Comparison of ENCODE assay signal across 8 cellular contexts in the genomic region with DNA sequence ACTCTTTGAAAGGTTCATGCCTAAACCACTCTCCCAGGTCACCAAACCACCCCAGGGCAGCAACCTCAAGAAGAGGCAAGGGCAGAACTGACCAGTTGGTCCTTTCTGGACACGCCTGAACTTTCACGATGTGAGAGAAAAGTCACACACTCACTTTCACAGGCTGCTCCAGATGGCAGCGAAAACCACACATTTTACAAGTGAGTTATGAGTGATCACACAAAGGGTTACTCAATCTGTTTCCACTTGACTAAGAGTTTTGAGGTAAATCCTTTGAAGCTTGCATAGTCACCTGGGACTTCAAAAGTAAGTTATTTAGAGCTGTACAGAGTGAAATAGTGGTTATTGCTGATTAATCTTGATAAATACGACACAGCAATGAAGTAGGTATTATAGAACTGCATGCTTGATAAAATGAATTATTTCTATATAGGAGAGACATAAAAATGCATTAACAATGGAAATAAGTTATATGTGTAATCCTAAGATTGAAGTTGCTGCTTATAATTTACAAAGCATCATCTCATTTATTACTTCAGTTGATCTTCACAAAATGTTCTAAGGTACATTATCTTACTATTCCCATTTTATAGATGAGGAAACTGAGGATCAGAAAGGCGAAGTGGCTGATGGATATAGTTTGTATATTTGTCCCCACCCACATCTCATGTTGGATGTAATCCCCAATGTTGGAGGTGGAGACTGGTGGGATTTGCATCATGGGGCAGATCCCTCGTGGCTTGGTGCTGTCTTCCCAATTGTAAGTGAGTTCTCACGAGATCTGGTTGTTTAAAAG.
DNase-seq lines count a peak whose midpoint lies in the region; ATAC-seq and TF ChIP-seq lines count a peak whose summit lies in the region.

No MANE protein-coding gene starts in this region.

- H4K91ac ChIP-seq in neuronal stem cell (ENCODE audit: low read depth, low read length, poor library complexity) = no peak overlapping the region

- no peak overlapping the region for H3K14ac ChIP-seq in neuronal stem cell (ENCODE audit: low read length)

- H3K18ac ChIP-seq in neuronal stem cell (ENCODE audit: low read length) = no peak overlapping the region

- H2BK5ac ChIP-seq in neuronal stem cell (ENCODE audit: low read length) = no peak overlapping the region

- peak; percentile 44 for DNase-seq in DMS53 (lab: John Stamatoyannopoulos, UW)
- no peak for DNase-seq in DMS53 treated with DMSO at 0.1 percent for 48 hours (lab: John Stamatoyannopoulos, UW; ENCODE audit: unreplicated experiment)
- peak; percentile 49 for DNase-seq in kidney tubule cell (ENCODE audit: low spot score)
- DNase-seq in neuronal stem cell (ENCODE audit: low spot score) = no peak
- DNase-seq in spleen = no peak
- DNase-seq in COLO829 (ENCODE audit: low spot score) = no peak

- ATAC-seq in GM21423 (IDR thresholded peaks at IDR 0.05; ENCODE audit: unreplicated experiment) = peak; percentile 81
- peak; percentile 96 for ATAC-seq in HG03432 (IDR thresholded peaks at IDR 0.05; ENCODE audit: unreplicated experiment)

- no peak overlapping the region for H2BK12ac ChIP-seq in neuronal stem cell (ENCODE audit: low read length)

- H3K27ac ChIP-seq in neuronal stem cell (replicated peaks; ENCODE audit: low read length) (no peak overlapping the region), spleen (no peak overlapping the region)

- H3K27me3 ChIP-seq in neuronal stem cell (ENCODE audit: control insufficient read depth in 3 of 3, insufficient read depth in 3 of 3, low read depth in 1 of 3, low read length in 3 of 3) (no peaks in the 10 kb centered on the region), spleen (replicated peaks in 1 of 7) (no peaks in the 10 kb centered on the region)

- H3K79me1 ChIP-seq in neuronal stem cell (ENCODE audit: low read depth, low read length) = no peaks in the 10 kb centered on the region

- no peak overlapping the region for H2AK5ac ChIP-seq in neuronal stem cell (ENCODE audit: low read depth, low read length)

- no peak overlapping the region for H2BK15ac ChIP-seq in neuronal stem cell (ENCODE audit: low read length)

- H2AFZ ChIP-seq in neuronal stem cell (ENCODE audit: low read length) = no peak overlapping the region

- intact Hi-C loops in spleen (cut with DNase I; ENCODE audit: low total_unique reads) = no loop called here

- no peak for TF ChIP-seq CTCF in spleen (IDR thresholded peaks at IDR 0.05 in 8 of 11, conservative IDR thresholded peaks at IDR 0.05 in 3 of 11)

- H3K4me2 ChIP-seq in neuronal stem cell (ENCODE audit: insufficient read depth, low read length, poor library complexity, severe bottlenecking) = no peak overlapping the region

- no peaks in the 10 kb centered on the region for H3K36me3 ChIP-seq in neuronal stem cell (replicated peaks in 1 of 2; ENCODE audit: control insufficient read depth in 2 of 2, insufficient read depth in 2 of 2, low read length in 2 of 2)
- H3K36me3 ChIP-seq in spleen = no peaks in the 10 kb centered on the region

- H3K9me3 ChIP-seq in neuronal stem cell (replicated peaks in 1 of 2; ENCODE audit: control insufficient read depth in 2 of 2, insufficient read depth in 1 of 2, low read depth in 1 of 2, low read length in 2 of 2) = peaks cover 0 to 4% of the 10 kb centered on the region in 2 donors
- H3K9me3 ChIP-seq in spleen = peaks cover 0 to under 1% (median 0%) of the 10 kb centered on the region in 8 donors

- no peak for TF ChIP-seq POLR2A in spleen (IDR thresholded peaks at IDR 0.05)

- no CpG with 5 or more reads among the region's 7 CpGs for WGBS in neuronal stem cell (ENCODE audit: extremely low coverage in 2 of 2, insufficient read length in 2 of 2, insufficient replicate concordance in 1 of 2), 2 donors
- 70 to 83% (median 79%) methylated on average over 7 of the region's 7 CpGs for WGBS in spleen, 5 donors

- no peak overlapping the region for H3K23ac ChIP-seq in neuronal stem cell (ENCODE audit: low read depth, low read length, poor library complexity)

- H3K4me1 ChIP-seq in neuronal stem cell (ENCODE audit: control insufficient read depth in 2 of 2, insufficient read depth in 1 of 2, low read depth in 1 of 2, low read length in 2 of 2) = peaks cover 4 to 7% of the 10 kb centered on the region in 2 donors
- H3K4me1 ChIP-seq in spleen = peaks cover 0 to 15% (median 5%) of the 10 kb centered on the region in 6 donors

- H3K4ac ChIP-seq in neuronal stem cell (ENCODE audit: low read length) = no peak overlapping the region

- no peak overlapping the region for H3K9ac ChIP-seq in neuronal stem cell (ENCODE audit: low read depth, low read length, poor library complexity)

- H2BK120ac ChIP-seq in neuronal stem cell (ENCODE audit: low read depth, low read length) = no peak overlapping the region

- H4K8ac ChIP-seq in neuronal stem cell (ENCODE audit: low read depth, low read length) = no peak overlapping the region

- no peak overlapping the region for H3K4me3 ChIP-seq in neuronal stem cell (ENCODE audit: low read length in 2 of 2)
- H3K4me3 ChIP-seq in spleen = no peak overlapping the region

Comparison
In these comparisons a context has a peak if more than half of its experiments do, and no peak if none do; other contexts are left out.
1. DNase-seq: peak in DMS53 (single experiment) and kidney tubule cell (single experiment); none in DMS53 treated with DMSO at 0.1 percent for 48 hours (single experiment), neuronal stem cell (single experiment), spleen (single experiment) and COLO829 (single experiment).